ENCODE assay signal across 15 cellular contexts in genomic region chr5:138969323-138970013, GRCh38.
DNase-seq lines count a peak whose midpoint lies in the region; ATAC-seq and TF ChIP-seq lines count a peak whose summit lies in the region.
"Had no signal": no experiment of that assay in that cellular context is flagged by ENCODE, and none has a peak within 500 bp of the region (broad histone marks: within the 10 kb centered on the region; RNA-seq: fewer than 3 reads in every experiment).

No MANE protein-coding gene starts in this region.

- no peaks in the 10 kb centered on the region for H4K20me1 ChIP-seq in SK-N-SH (ENCODE audit: insufficient read depth)

- no peaks in the 10 kb centered on the region for H3K79me2 ChIP-seq in SK-N-SH (ENCODE audit: insufficient read depth)

- H3K36me3 ChIP-seq in BE2C, result no peaks in the 10 kb centered on the region
- H3K36me3 ChIP-seq in SK-N-SH (replicated peaks in 1 of 2; ENCODE audit: control insufficient read depth in 1 of 2, insufficient read depth in 2 of 2, low read length in 1 of 2), result no peaks in the 10 kb centered on the region
- no peaks in the 10 kb centered on the region for H3K36me3 ChIP-seq in heart right ventricle

- H3K4me3 ChIP-seq in BE2C (ENCODE audit: low read depth, low read length) (no peak overlapping the region), SK-N-SH (ENCODE audit: low read depth in 2 of 2, low read length in 1 of 2) (no peak overlapping the region), heart right ventricle (no peak overlapping the region)
- H3K4me3 ChIP-seq: lung had no signal

- no peak overlapping the region for H3K4me2 ChIP-seq in SK-N-SH

- CTCF ChIA-PET in SK-N-SH (lab: Yijun Ruan, JAX), result interaction anchor here (1.1 to 3.2 kb wide), 4 partner anchors 15 to 394 kb away, joined by 3 to 11 read pairs (median 4); no protein-coding TSS in a partner anchor

- in situ Hi-C loops in GM13976 (cut with MboI; ENCODE audit: low sequenced_read_pairs, unreplicated experiment), result no loop called here

- H3K9ac ChIP-seq in SK-N-SH, result no peak overlapping the region

- TF ChIP-seq CTCF in BE2C (IDR thresholded peaks at IDR 0.05; ENCODE audit: low read depth, low read length), result no peak
- TF ChIP-seq CTCF in SK-N-SH (IDR thresholded peaks at IDR 0.05), result no peak
- TF ChIP-seq CTCF in heart right ventricle (IDR thresholded peaks at IDR 0.05), result no peak
- no peak for TF ChIP-seq CTCF in GM13976 (IDR thresholded peaks at IDR 0.05; ENCODE audit: borderline replicate concordance, control extremely low read depth, extremely low read depth, insufficient read depth, missing control alignments)

- WGBS in SK-N-SH (ENCODE audit: low lambda C conversion rate), result 50% methylated on average over 5 of the region's 5 CpGs
- 52 to 70% methylated on average over 5 of the region's 5 CpGs for WGBS in heart right ventricle, 2 donors

- no peaks in the 10 kb centered on the region for H3K9me2 ChIP-seq in SK-N-SH

- H3K27me3 ChIP-seq in BE2C (no peaks in the 10 kb centered on the region), SK-N-SH (ENCODE audit: insufficient read depth) (no peaks in the 10 kb centered on the region), heart right ventricle (no peaks in the 10 kb centered on the region)

- peak in 4 of 8 donors; percentile 2 to 47 (median 20) for ATAC-seq in heart right ventricle
- ATAC-seq: activated CD4-positive, CD25-positive, alpha-beta regulatory T cell treated with anti-CD3 and anti-CD28 coated beads, Interleukin-2, amount 50 U/mL, for 24 hours; activated T-cell treated with anti-CD3 and anti-CD28 coated beads, Interleukin-2, amount 50 U/mL, for 4 hours had no signal

- peaks cover 41% of the 10 kb centered on the region for H3K4me1 ChIP-seq in BE2C
- H3K4me1 ChIP-seq in SK-N-SH (ENCODE audit: control insufficient read depth in 1 of 2, insufficient read depth in 2 of 2, low read depth in 1 of 2, low read length in 1 of 2), result peaks cover 5 to 74% of the 10 kb centered on the region in 2 experiments; a peak in 3 of 4 replicates
- H3K4me1 ChIP-seq in heart right ventricle, result peaks cover 12 to 79% (median 46%) of the 10 kb centered on the region in 9 donors

- H2AFZ ChIP-seq in SK-N-SH (ENCODE audit: low read depth), result no peak overlapping the region

- TF ChIP-seq RAD21 in SK-N-SH (IDR thresholded peaks at IDR 0.05; ENCODE audit: low read length), result peak; percentile 6; the same call in 1 of the 2 replicates

- no peaks in the 10 kb centered on the region for H3K9me3 ChIP-seq in BE2C
- no peaks in the 10 kb centered on the region for H3K9me3 ChIP-seq in SK-N-SH
- no peaks in the 10 kb centered on the region for H3K9me3 ChIP-seq in heart right ventricle

- DNase-seq in BE2C (peak; percentile 75), NCI-H1694 (lab: John Stamatoyannopoulos, UW) (peak; percentile 41), SK-N-SH (peak; percentile 54), heart right ventricle (no peak), putamen (ENCODE audit: low spot score) (no peak), GM13976 (ENCODE audit: low spot score) (no peak), glomerular visceral epithelial cell (ENCODE audit: extremely low spot score) (no peak)
- no peak for DNase-seq in stimulated activated CD4-positive, alpha-beta T cell treated with anti-CD3 and anti-CD28 coated beads, Interleukin-15, amount 100 ng/mL, for 24 hours
- DNase-seq: activated naive CD8-positive, alpha-beta T cell treated with anti-CD3 and anti-CD28 coated beads, Interleukin-2, amount 10 ng/mL, durations not matched to agents 7 days and 5 days; activated T-cell treated with anti-CD3 and anti-CD28 coated beads, Interleukin-2, amount 50 U/mL, for 4 hours; NCI-H1105; NCI-H2227 treated with DMSO at 0.1 percent for 48 hours; T1000 had no signal

- intact Hi-C loops in heart right ventricle (cut with DNase I), result loop anchor here in 2 of 10 donors (2.0 to 10.0 kb wide), 4 partner anchors 15 to 295 kb away; partner anchors contain the start of gene CTNNA1 (in 1 of the 2)

- H3K27ac ChIP-seq in SK-N-SH (ENCODE audit: low read depth in 2 of 2, low read length in 1 of 2), result peak overlapping the region in 1 of 2 experiments; percentile 98; a peak in 2 of 4 replicates
- H3K27ac ChIP-seq in heart right ventricle, result peak overlapping the region in 8 of 10 donors; percentile 1 to 76 (median 48)

- POLR2A ChIA-PET in SK-N-SH (lab: Yijun Ruan, JAX), result interaction anchor here (0.7 to 2.6 kb wide), 4 partner anchors 16 to 96 kb away, joined by 3 to 9 read pairs (median 4); no protein-coding TSS in a partner anchor

- H3F3A ChIP-seq in SK-N-SH (replicated peaks; ENCODE audit: insufficient read depth), result no peaks in the 10 kb centered on the region

- TF ChIP-seq EP300 in SK-N-SH (IDR thresholded peaks at IDR 0.05; ENCODE audit: borderline replicate concordance in 1 of 2, low read depth in 1 of 2, low read length in 1 of 2), result peak in 1 of 2 experiments; percentile 80; a peak in 2 of 4 replicates

TF ChIP-seq in SK-N-SH, 30 proteins besides CTCF, POLR2A, EP300 and RAD21:
- no peak for TF ChIP-seq RFX5 (IDR thresholded peaks at IDR 0.05; ENCODE audit: low read length)
- TF ChIP-seq EZH2phosphoT487 (IDR thresholded peaks at IDR 0.05; ENCODE audit: borderline replicate concordance, low read depth), result no peak
- TF ChIP-seq POLR2AphosphoS5 (IDR thresholded peaks at IDR 0.05; ENCODE audit: low read depth, low read length), result no peak
- TF ChIP-seq RCOR1 (IDR thresholded peaks at IDR 0.05; ENCODE audit: low read length), result peak; percentile 49; the same call in 1 of the 2 replicates
- peak; percentile 59; the same call in 1 of the 2 replicates for TF ChIP-seq MXI1 (IDR thresholded peaks at IDR 0.05; ENCODE audit: low read depth, low read length)

Comparison
In these comparisons a context has a peak if more than half of its experiments do, and no peak if none do; other contexts are left out.
1. DNase-seq: peak in BE2C (single experiment), NCI-H1694 (single experiment) and SK-N-SH (single experiment); none in heart right ventricle (0 of 2), stimulated activated CD4-positive, alpha-beta T cell treated with anti-CD3 and anti-CD28 coated beads, Interleukin-15, amount 100 ng/mL, for 24 hours (single experiment), putamen (single experiment), GM13976 (single experiment) and glomerular visceral epithelial cell (single experiment).